27 cellular contexts compared by ENCODE assay signal in genomic region chr4:94856030-94856429, GRCh38.
"Had no signal": no experiment of that assay in that cellular context is flagged by ENCODE, and none has a peak within 500 bp of the region (broad histone marks: within the 10 kb centered on the region; RNA-seq: fewer than 3 reads in every experiment).

No MANE protein-coding gene starts in this region.

- H3K27me3 ChIP-seq: esophagus muscularis mucosa, gastroesophageal sphincter, neutrophil, right lobe of liver, spleen, testis, tibial nerve, upper lobe of right lung, vagina had no signal

- H3K27me3 Mint-ChIP-seq: natural killer cell treated with Interleukin-12 subunit alpha and Interleukin-12 subunit beta and Interleukin-15 and Interleukin-18, amount 100 ng/mL, for 72 hours; stimulated activated naive B cell treated with anti-CD40 and anti-IgM and Interleukin-4, amounts not matched to agents 10 μg/mL and 1 μg/mL and 100 μg/mL, for 72 hours had no signal

- H3K9me3 Mint-ChIP-seq: natural killer cell treated with Interleukin-12 subunit alpha and Interleukin-12 subunit beta and Interleukin-15 and Interleukin-18, amount 100 ng/mL, for 72 hours; stimulated activated naive B cell treated with anti-CD40 and anti-IgM and Interleukin-4, amounts not matched to agents 10 μg/mL and 1 μg/mL and 100 μg/mL, for 72 hours; stimulated activated naive CD8-positive, alpha-beta T cell treated with anti-CD3 and anti-CD28 coated beads, Interleukin-15, amount 100 ng/mL, for 72 hours had no signal

- H3K36me3 Mint-ChIP-seq: natural killer cell treated with Interleukin-12 subunit alpha and Interleukin-12 subunit beta and Interleukin-15 and Interleukin-18, amount 100 ng/mL, for 72 hours; stimulated activated naive B cell treated with anti-CD40 and anti-IgM and Interleukin-4, amounts not matched to agents 10 μg/mL and 1 μg/mL and 100 μg/mL, for 72 hours had no signal

- H3K4me3 ChIP-seq: dorsolateral prefrontal cortex, esophagus muscularis mucosa, gastroesophageal sphincter, lung, psoas muscle, right lobe of liver, spleen, testis, tibial nerve, upper lobe of right lung, vagina had no signal

- H3K4me1 ChIP-seq: gastroesophageal sphincter, psoas muscle, right lobe of liver, spleen, testis, upper lobe of right lung, vagina had no signal

- ATAC-seq: gastroesophageal sphincter; left cardiac atrium; left ventricle myocardium superior; natural killer cell treated with Interleukin-12 subunit alpha and Interleukin-12 subunit beta and Interleukin-15 and Interleukin-18, amount 100 ng/mL, for 72 hours; psoas muscle; right lobe of liver; stimulated activated naive B cell treated with anti-CD40 and anti-IgM and Interleukin-4, amounts not matched to agents 10 μg/mL and 1 μg/mL and 100 μg/mL, for 72 hours; stimulated activated naive CD8-positive, alpha-beta T cell treated with anti-CD3 and anti-CD28 coated beads, Interleukin-15, amount 100 ng/mL, for 72 hours; upper lobe of right lung had no signal

- DNase-seq: cortex of kidney; dorsolateral prefrontal cortex; effector CD8-positive, alpha-beta T cell; foreskin fibroblast; kidney; left cardiac atrium; left ventricle myocardium superior; mesenchymal stem cell; midbrain; psoas muscle; retina; right lobe of liver; spleen; stimulated activated CD4-positive, alpha-beta T cell treated with anti-CD3 and anti-CD28 coated beads, Interleukin-15, amount 100 ng/mL, for 24 hours; stimulated activated CD4-positive, alpha-beta T cell treated with anti-CD3 and anti-CD28 coated beads, Interleukin-1b, Interleukin-23, amount 100 ng/mL, for 48 hours; stimulated activated CD4-positive, alpha-beta T cell treated with anti-CD3 and anti-CD28 coated beads, Interleukin-4, amount 100 ng/mL, for 24 hours; stimulated activated naive B cell treated with anti-CD40 and anti-IgM and Interleukin-4, amounts not matched to agents 10 μg/mL and 1 μg/mL and 100 μg/mL, for 72 hours; stimulated activated naive CD8-positive, alpha-beta T cell treated with anti-CD3 and anti-CD28 coated beads, Interleukin-15, amount 100 ng/mL, for 72 hours; testis; upper lobe of right lung had no signal

- H3K36me3 ChIP-seq: esophagus muscularis mucosa, gastroesophageal sphincter, neutrophil, right lobe of liver, spleen, tibial nerve, upper lobe of right lung, vagina had no signal

- H3K27ac ChIP-seq: dorsolateral prefrontal cortex, esophagus muscularis mucosa, gastroesophageal sphincter, neutrophil, psoas muscle, right lobe of liver, spleen, testis, tibial nerve, upper lobe of right lung, vagina had no signal

- H3K4me1 Mint-ChIP-seq: stimulated activated naive B cell treated with anti-CD40 and anti-IgM and Interleukin-4, amounts not matched to agents 10 μg/mL and 1 μg/mL and 100 μg/mL, for 72 hours; stimulated activated naive CD8-positive, alpha-beta T cell treated with anti-CD3 and anti-CD28 coated beads, Interleukin-15, amount 100 ng/mL, for 72 hours had no signal

- H3K4me3 Mint-ChIP-seq: natural killer cell treated with Interleukin-12 subunit alpha and Interleukin-12 subunit beta and Interleukin-15 and Interleukin-18, amount 100 ng/mL, for 72 hours; stimulated activated naive B cell treated with anti-CD40 and anti-IgM and Interleukin-4, amounts not matched to agents 10 μg/mL and 1 μg/mL and 100 μg/mL, for 72 hours; stimulated activated naive CD8-positive, alpha-beta T cell treated with anti-CD3 and anti-CD28 coated beads, Interleukin-15, amount 100 ng/mL, for 72 hours had no signal

- H3K27ac Mint-ChIP-seq: natural killer cell treated with Interleukin-12 subunit alpha and Interleukin-12 subunit beta and Interleukin-15 and Interleukin-18, amount 100 ng/mL, for 72 hours; stimulated activated naive B cell treated with anti-CD40 and anti-IgM and Interleukin-4, amounts not matched to agents 10 μg/mL and 1 μg/mL and 100 μg/mL, for 72 hours; stimulated activated naive CD8-positive, alpha-beta T cell treated with anti-CD3 and anti-CD28 coated beads, Interleukin-15, amount 100 ng/mL, for 72 hours had no signal

- H3K9me3 ChIP-seq: esophagus muscularis mucosa, gastroesophageal sphincter, neutrophil, psoas muscle, right lobe of liver, spleen, testis, tibial nerve, upper lobe of right lung, vagina had no signal
